In the genomic region with DNA sequence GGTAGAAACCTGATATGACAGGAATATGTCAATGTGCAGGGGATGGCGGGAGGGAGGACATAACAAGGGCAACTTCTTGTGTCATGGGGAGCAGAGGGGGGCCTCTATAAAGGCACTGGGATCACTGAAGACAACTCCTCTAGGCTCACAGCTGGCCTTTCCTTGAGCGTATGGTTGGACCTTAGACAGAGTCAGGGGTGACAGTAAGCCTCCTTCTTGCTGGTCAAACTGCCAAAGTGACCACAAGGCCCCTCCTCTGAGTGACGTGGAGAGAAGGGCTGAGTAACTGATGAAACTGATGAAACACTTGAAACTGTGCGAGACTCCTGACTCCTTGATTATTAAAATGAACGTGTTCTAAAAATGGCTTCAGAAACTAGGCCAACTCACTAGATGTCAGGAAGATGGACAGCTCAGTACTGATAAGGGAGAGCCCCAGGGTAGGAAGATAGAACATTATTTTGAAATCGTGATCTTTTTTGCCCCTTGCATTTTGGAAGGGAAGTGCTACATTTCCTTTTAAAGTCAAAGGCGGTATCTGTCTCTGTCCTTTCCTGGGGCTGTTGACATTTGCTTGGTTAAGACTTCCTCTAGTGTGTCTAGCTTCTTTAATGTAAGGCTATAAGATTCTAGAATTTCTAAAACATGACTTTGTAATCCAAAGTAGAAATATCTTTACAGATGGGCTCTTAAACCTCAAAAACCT, we compare ENCODE assay signal across 8 cellular contexts. TPM values are rescaled to one million over a fixed set of nuclear protein-coding genes. Genes with fewer than 3 reads are reported as not detected.
DNase-seq lines count a peak whose midpoint lies in the region; ATAC-seq and TF ChIP-seq lines count a peak whose summit lies in the region.

No MANE protein-coding gene starts in this region.

- peak; percentile 69 for DNase-seq in GM13976 (ENCODE audit: low spot score)
- DNase-seq in Panc1 (ENCODE audit: low read depth, low spot score): no peak
- peak; percentile 72 for DNase-seq in brain microvascular endothelial cell
- DNase-seq in lung (ENCODE audit: low spot score): no peak
- DNase-seq in thyroid gland: peak in 1 of 2 donors; percentile 11

- in situ Hi-C loops in GM13976 (cut with MboI; ENCODE audit: low sequenced_read_pairs, unreplicated experiment) (no loop called here), Panc1 (cut with HindIII; ENCODE audit: low pct_unique_long_range_greater_than_20kb, low sequenced_read_pairs) (no loop called here), brain microvascular endothelial cell (cut with HindIII; ENCODE audit: low pct_ligation_motif_present, low sequenced_read_pairs) (no loop called here)

- CTCF ChIA-PET in Panc1 (lab: Charles Lee): interaction anchor here (0.5 kb wide), 1 partner anchor 138 kb away, joined by 3 read pairs; no protein-coding TSS in a partner anchor

- no peaks in the 10 kb centered on the region for H3K9me3 ChIP-seq in Panc1 (ENCODE audit: control insufficient read depth, insufficient read depth, low read depth, low read length)
- peaks cover 0 to 1% of the 10 kb centered on the region in 2 donors for H3K9me3 ChIP-seq in lung (ENCODE audit: control insufficient read depth in 2 of 2, insufficient read depth in 1 of 2, low read length in 1 of 2)
- H3K9me3 ChIP-seq in thyroid gland: no peaks in the 10 kb centered on the region

- TF ChIP-seq POLR2A in thyroid gland (IDR thresholded peaks at IDR 0.05): no peak

- TF ChIP-seq CTCF in GM13976 (IDR thresholded peaks at IDR 0.05; ENCODE audit: borderline replicate concordance, control extremely low read depth, extremely low read depth, insufficient read depth, missing control alignments): no peak
- TF ChIP-seq CTCF in Panc1 (IDR thresholded peaks at IDR 0.05): no peak
- TF ChIP-seq CTCF in brain microvascular endothelial cell (IDR thresholded peaks at IDR 0.05; ENCODE audit: low read depth, low read length, missing control alignments): no peak
- TF ChIP-seq CTCF in lung (IDR thresholded peaks at IDR 0.05; ENCODE audit: control extremely low read depth, extremely low read depth): no peak
- no peak for TF ChIP-seq CTCF in thyroid gland (IDR thresholded peaks at IDR 0.05)

- POLR2A ChIA-PET in Panc1 (lab: Charles Lee): interaction anchor here (0.7 kb wide), 1 partner anchor 20 kb away, joined by 3 read pairs; no protein-coding TSS in a partner anchor

- H3K27ac ChIP-seq in Panc1 (ENCODE audit: low read length) (peak overlapping the region; percentile 69; the same call in 1 of the 2 replicates), brain microvascular endothelial cell (peak overlapping the region; percentile 80), lung (ENCODE audit: low read depth in 1 of 2, low read length in 1 of 2) (peak overlapping the region; percentile 66 to 71), thyroid gland (peak overlapping the region in 2 of 3 donors; percentile 44 to 53)

- ATAC-seq in HG02588 (IDR thresholded peaks at IDR 0.05; ENCODE audit: unreplicated experiment) (peak; percentile 29), Panc1 (no peak), lung (ENCODE audit: insufficient read depth, low FRiP score) (peak; percentile 35), GM21717 (IDR thresholded peaks at IDR 0.05; ENCODE audit: unreplicated experiment) (no peak), HG03469 (IDR thresholded peaks at IDR 0.05; ENCODE audit: unreplicated experiment) (no peak)

- intact Hi-C loops in Panc1 (cut with micrococcal nuclease; ENCODE audit: unreplicated experiment): no loop called here
- intact Hi-C loops in thyroid gland (cut with DNase I): no loop called here

- H3K36me3 ChIP-seq in Panc1 (ENCODE audit: control insufficient read depth, insufficient read depth, low read length) (no peaks in the 10 kb centered on the region), brain microvascular endothelial cell (replicated peaks) (no peaks in the 10 kb centered on the region), lung (ENCODE audit: control insufficient read depth in 2 of 2, insufficient read depth in 2 of 2, low read length in 2 of 2) (no peaks in the 10 kb centered on the region), thyroid gland (no peaks in the 10 kb centered on the region)

- H3K4me1 ChIP-seq in Panc1 (ENCODE audit: control insufficient read depth, insufficient read depth, low read length): peaks cover 27% of the 10 kb centered on the region
- H3K4me1 ChIP-seq in lung (ENCODE audit: control insufficient read depth in 2 of 2, insufficient read depth in 2 of 2, low read length in 2 of 2): peaks cover 0 to 10% of the 10 kb centered on the region in 2 donors
- H3K4me1 ChIP-seq in thyroid gland: no peaks in the 10 kb centered on the region

- 14 to 35% methylated on average over 7 of the region's 7 CpGs for WGBS in lung, 2 donors
- WGBS in thyroid gland, 2 donors: 48 to 58% methylated on average over 7 of the region's 7 CpGs

- H3K27me3 ChIP-seq in Panc1 (ENCODE audit: control insufficient read depth, insufficient read depth, low read length) (no peaks in the 10 kb centered on the region), brain microvascular endothelial cell (replicated peaks) (no peaks in the 10 kb centered on the region), lung (ENCODE audit: control insufficient read depth, insufficient read depth) (no peaks in the 10 kb centered on the region), thyroid gland (no peaks in the 10 kb centered on the region)

- BruUV-seq in Panc1 (replicated peaks; lab: Mats Ljungman, UMichigan): no TSS peak

- H3K4me3 ChIP-seq in Panc1 (ENCODE audit: low read depth in 2 of 2, low read length in 2 of 2): no peak overlapping the region
- no peak overlapping the region for H3K4me3 ChIP-seq in brain microvascular endothelial cell (ENCODE audit: low read depth, low read length)
- no peak overlapping the region for H3K4me3 ChIP-seq in lung
- H3K4me3 ChIP-seq in thyroid gland (replicated peaks in 1 of 3): no peak overlapping the region

RNA-seq across cellular contexts. Expression of a gene that starts 1.6 kb away (rescaled TPM):
- 2.2 TPM for total RNA-seq in Panc1 (2021; ENCODE audit: unreplicated experiment)
- 7.2 TPM for polyA plus RNA-seq in Panc1 (2012; ENCODE audit: insufficient read length)
- 1 to 10 TPM in 1 of 2 donors, under 1 TPM in 1; 0.67 to 2.0 TPM for total RNA-seq in lung
- 10 to 100 TPM in 1 of 2 donors, under 1 TPM in 1; 0.37 to 10.0 TPM for polyA plus RNA-seq in lung
- total RNA-seq in thyroid gland: under 1 TPM in 2 of 4 donors, not detected in 2; 0.81 to 0.93 TPM

RNA-seq across cellular contexts. Expression of a gene that starts 7.7 kb away (rescaled TPM):
- 96.6 TPM for total RNA-seq in Panc1 (2021; ENCODE audit: unreplicated experiment)
- 95.4 TPM for polyA plus RNA-seq in Panc1 (2012; ENCODE audit: insufficient read length)
- 10 to 100 TPM; 14.4 to 35.8 TPM for total RNA-seq in lung
- 10 to 100 TPM; 27.8 to 34.6 TPM for polyA plus RNA-seq in lung
- 10 to 100 TPM; 13.3 to 21.1 (median 17.3) TPM for total RNA-seq in thyroid gland

Comparison
In these comparisons a context has a peak if more than half of its experiments do, and no peak if none do; other contexts are left out.
1. DNase-seq: peak in GM13976 (single experiment) and brain microvascular endothelial cell (single experiment); none in Panc1 (single experiment) and lung (single experiment).
2. ATAC-seq: peak in HG02588 (single experiment) and lung (single experiment); none in Panc1 (single experiment), GM21717 (single experiment) and HG03469 (single experiment).
3. Peak in every context shown above with its lines, with median percentiles within 50 percentile points of each other: H3K27ac ChIP-seq.